In genomic region chr20:31879143-31879987, GRCh38 we compare ENCODE assay signal across 8 cellular contexts. TPM values are rescaled to one million over a fixed set of nuclear protein-coding genes. Genes with fewer than 3 reads are reported as not detected.
DNase-seq lines count a peak whose midpoint lies in the region; ATAC-seq, FAIRE-seq and TF ChIP-seq lines count a peak whose summit lies in the region.

No MANE protein-coding gene starts in this region.

- ATAC-seq in HG02840 (IDR thresholded peaks at IDR 0.05; ENCODE audit: low FRiP score, unreplicated experiment) (peak; percentile 66), right cardiac atrium (peak; percentile 100)

- H3K27me3 Mint-ChIP-seq in T-helper 1 cell treated with Interleukin-12 subunit alpha and Interleukin-12 subunit beta and Interleukin-4 antibody, amounts not matched to agents 30 μg/mL and 1 μg/mL, for 36 hours (ENCODE audit: low read depth): peaks cover 45% of the 10 kb centered on the region

- 9% methylated on average over 45 of the region's 45 CpGs for WGBS in right cardiac atrium
- 6% methylated on average over 43 of the region's 45 CpGs for WGBS in prostate gland

- no peaks in the 10 kb centered on the region for H3K27me3 ChIP-seq in right cardiac atrium (ENCODE audit: control insufficient read depth, insufficient read depth)
- H3K27me3 ChIP-seq in prostate gland (replicated peaks; ENCODE audit: insufficient read depth): no peaks in the 10 kb centered on the region

- no peaks in the 10 kb centered on the region for H3K4me1 ChIP-seq in right cardiac atrium (ENCODE audit: control insufficient read depth, insufficient read depth, low read length)
- H3K4me1 ChIP-seq in prostate gland (replicated peaks): no peaks in the 10 kb centered on the region

- H3K36me3 Mint-ChIP-seq in T-helper 1 cell treated with Interleukin-12 subunit alpha and Interleukin-12 subunit beta and Interleukin-4 antibody, amounts not matched to agents 30 μg/mL and 1 μg/mL, for 36 hours (ENCODE audit: low read depth): no peaks in the 10 kb centered on the region

- peaks cover 9% of the 10 kb centered on the region for H3K4me1 Mint-ChIP-seq in T-helper 1 cell treated with Interleukin-12 subunit alpha and Interleukin-12 subunit beta and Interleukin-4 antibody, amounts not matched to agents 30 μg/mL and 1 μg/mL, for 36 hours (ENCODE audit: low read depth)

- peak overlapping the region; percentile 90 for H3K4me3 Mint-ChIP-seq in T-helper 1 cell treated with Interleukin-12 subunit alpha and Interleukin-12 subunit beta and Interleukin-4 antibody, amounts not matched to agents 30 μg/mL and 1 μg/mL, for 36 hours

- H3K9me3 Mint-ChIP-seq in T-helper 1 cell treated with Interleukin-12 subunit alpha and Interleukin-12 subunit beta and Interleukin-4 antibody, amounts not matched to agents 30 μg/mL and 1 μg/mL, for 36 hours: no peaks in the 10 kb centered on the region

- DNase-seq in GM12891 (ENCODE audit: insufficient read length, low spot score): peak; percentile 75
- peak; percentile 99 for DNase-seq in NCI-H146 (lab: John Stamatoyannopoulos, UW)
- peak; percentile 54 to 97 (median 90) for DNase-seq in anterior cingulate cortex (lab: John Stamatoyannopoulos, UW)
- peak; percentile 97 to 98 (median 98) for DNase-seq in right cardiac atrium
- DNase-seq in prostate gland (ENCODE audit: low spot score): peak; percentile 96
- DNase-seq in ureter (ENCODE audit: low spot score): peak; percentile 93

- H3K9me3 ChIP-seq in right cardiac atrium (ENCODE audit: control insufficient read depth, low read length) (no peaks in the 10 kb centered on the region), prostate gland (no peaks in the 10 kb centered on the region)

- intact Hi-C loops in right cardiac atrium (cut with DNase I): no loop called here
- intact Hi-C loops in prostate gland (cut with DNase I): no loop called here

- peak overlapping the region; percentile 1 for H3K27ac ChIP-seq in right cardiac atrium (ENCODE audit: low read length)
- H3K27ac ChIP-seq in prostate gland: peak overlapping the region; percentile 75 to 76

- no peak for TF ChIP-seq POLR2A in GM12891 (IDR thresholded peaks at IDR 0.05; ENCODE audit: low read depth, low read length)
- peak; percentile 58 for TF ChIP-seq POLR2A in prostate gland (IDR thresholded peaks at IDR 0.05)

- no peak for FAIRE-seq in GM12891 (lab: Jason Lieb, UNC)

- no peaks in the 10 kb centered on the region for H3K36me3 ChIP-seq in prostate gland

- peak overlapping the region; percentile 75 for H3K27ac Mint-ChIP-seq in T-helper 1 cell treated with Interleukin-12 subunit alpha and Interleukin-12 subunit beta and Interleukin-4 antibody, amounts not matched to agents 30 μg/mL and 1 μg/mL, for 36 hours

- TF ChIP-seq CTCF in prostate gland (IDR thresholded peaks at IDR 0.05): peak in 1 of 4 experiments; percentile 21

- H3K4me3 ChIP-seq in right cardiac atrium (ENCODE audit: low read length): peak overlapping the region; percentile 45
- peak overlapping the region; percentile 41 to 48 for H3K4me3 ChIP-seq in prostate gland

TF ChIP-seq in GM12891, 5 proteins besides CTCF, POLR2A, EP300 and RAD21:
- no peak for TF ChIP-seq POU2F2 (IDR thresholded peaks at IDR 0.05; ENCODE audit: low read depth, low read length)
- 0 out of 2 replicates have a peak, but pooled peaks have one; percentile 9 for TF ChIP-seq SPI1 (IDR thresholded peaks at IDR 0.05; ENCODE audit: low read depth, low read length)

RNA-seq across cellular contexts. Expression of gene TTLL9, which starts 8.9 kb away (rescaled TPM):
- polyA plus RNA-seq in GM12891 (2012; ENCODE audit: low read depth, missing spikeins): 0.24 TPM
- under 1 TPM in 2 of 4 donors, not detected in 2; 0.15 to 0.19 TPM for total RNA-seq in right cardiac atrium
- polyA plus RNA-seq in right cardiac atrium: 0.14 TPM
- total RNA-seq in prostate gland: 1 to 10 TPM in 1 of 2 donors, not detected in 1; 1.2 TPM
- total RNA-seq in ureter: 0.86 TPM

RNA-seq across cellular contexts. Expression of gene DUSP15, which starts 9.0 kb away (rescaled TPM):
- 0.80 TPM for polyA plus RNA-seq in GM12891 (2012; ENCODE audit: low read depth, missing spikeins)
- total RNA-seq in right cardiac atrium (1 to 10 TPM; 6.6 to 8.3 (median 7.1) TPM), prostate gland (10 to 100 TPM in 1 of 2 donors, 1 to 10 TPM in 1; 1.7 to 57.9 TPM), ureter (4.7 TPM)
- polyA plus RNA-seq in right cardiac atrium: 11.0 TPM

RNA-seq across cellular contexts. Expression of gene FOXS1, which starts 34.0 kb away (rescaled TPM):
- not detected for polyA plus RNA-seq in GM12891 (2012; ENCODE audit: low read depth, missing spikeins)
- total RNA-seq in right cardiac atrium: 1 to 10 TPM; 2.0 to 4.3 (median 3.5) TPM
- polyA plus RNA-seq in right cardiac atrium: 3.0 TPM
- 1 to 10 TPM in 1 of 2 donors, not detected in 1; 8.3 TPM for total RNA-seq in prostate gland
- total RNA-seq in ureter: not detected

Comparison
In these comparisons a context has a peak if more than half of its experiments do, and no peak if none do; other contexts are left out.
1. Peak in every context shown above with its lines: DNase-seq, ATAC-seq, H3K4me3 ChIP-seq and H3K27ac ChIP-seq.